In the genomic region with DNA sequence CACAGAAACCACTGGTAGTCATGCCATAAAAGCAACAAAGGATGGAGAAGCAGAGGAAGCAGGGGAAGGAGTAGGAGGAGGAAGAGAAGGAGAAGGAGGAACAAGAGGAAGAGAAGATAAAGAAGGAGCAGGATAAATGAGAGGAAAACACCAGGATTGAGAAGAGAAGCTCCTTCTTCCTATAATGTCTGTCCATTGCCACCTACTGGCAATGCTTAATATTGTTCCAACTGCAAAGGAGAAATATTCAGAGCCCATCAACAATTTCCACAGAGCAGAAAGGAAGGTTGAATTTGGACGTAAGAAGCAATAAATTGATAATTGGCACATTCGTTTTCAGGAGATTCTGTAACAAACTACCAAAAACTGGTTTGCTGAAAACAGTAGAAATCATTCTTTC, we compare ENCODE assay signal across 8 cellular contexts.
DNase-seq lines count a peak whose midpoint lies in the region; ATAC-seq and TF ChIP-seq lines count a peak whose summit lies in the region.

No MANE protein-coding gene starts in this region.

- TF ChIP-seq CTCF in GM12864 (IDR thresholded peaks at IDR 0.05; ENCODE audit: low read depth, low read length, missing control alignments) = peak; percentile 43
- peak; percentile 76 for TF ChIP-seq CTCF in LNCaP clone FGC (IDR thresholded peaks at IDR 0.05; ENCODE audit: control insufficient read depth, extremely low read depth, insufficient read depth)
- TF ChIP-seq CTCF in astrocyte of the spinal cord (IDR thresholded peaks at IDR 0.05; ENCODE audit: low read depth, low read length) = peak; percentile 57
- TF ChIP-seq CTCF in vagina (IDR thresholded peaks at IDR 0.05) = peak in 1 of 3 experiments; percentile 28

- no peaks in the 10 kb centered on the region for H3K79me1 ChIP-seq in mesenchymal stem cell (replicated peaks; ENCODE audit: low read length, poor library complexity, severe bottlenecking)

- H3K9me3 ChIP-seq in mesenchymal stem cell (ENCODE audit: control insufficient read depth, low read length) = no peaks in the 10 kb centered on the region
- H3K9me3 ChIP-seq in vagina = no peaks in the 10 kb centered on the region

- H3K4me1 ChIP-seq in mesenchymal stem cell (ENCODE audit: control insufficient read depth, insufficient read depth, low read depth, low read length) (no peaks in the 10 kb centered on the region), vagina (no peaks in the 10 kb centered on the region)

- no peak overlapping the region for H4K8ac ChIP-seq in mesenchymal stem cell (ENCODE audit: low read length)

- no peak overlapping the region for H3K4me2 ChIP-seq in mesenchymal stem cell (ENCODE audit: low read length, poor library complexity, severe bottlenecking)

- no CpG with 5 or more reads among the region's 2 CpGs for WGBS in mesenchymal stem cell

- in situ Hi-C loops in astrocyte of the spinal cord (cut with HindIII; ENCODE audit: low sequenced_read_pairs) = no loop called here

- H4K91ac ChIP-seq in mesenchymal stem cell (ENCODE audit: low read length) = no peak overlapping the region

- no peak overlapping the region for H2AK5ac ChIP-seq in mesenchymal stem cell (ENCODE audit: low read length, severe bottlenecking)

- TF ChIP-seq POLR2A in vagina (IDR thresholded peaks at IDR 0.05) = no peak

- H2BK120ac ChIP-seq in mesenchymal stem cell (ENCODE audit: low read depth, low read length) = no peak overlapping the region

- DNase-seq in GM12864 (ENCODE audit: low read depth) = no peak
- peak; percentile 39 for DNase-seq in LNCaP clone FGC (ENCODE audit: low read depth)
- DNase-seq in astrocyte of the spinal cord (ENCODE audit: low read depth, low spot score) = peak; percentile 47
- DNase-seq in mesenchymal stem cell = peak; percentile 56
- no peak for DNase-seq in T-helper 1 cell
- no peak for DNase-seq in vagina (ENCODE audit: extremely low spot score in 2 of 2)

- no peak overlapping the region for H3K14ac ChIP-seq in mesenchymal stem cell (ENCODE audit: low read length in 2 of 2)

- H3K9ac ChIP-seq in mesenchymal stem cell (ENCODE audit: low read length) = no peak overlapping the region

- no peak overlapping the region for H3K23ac ChIP-seq in mesenchymal stem cell (ENCODE audit: low read length in 2 of 2)

- H3K4me3 ChIP-seq in GM12864 (ENCODE audit: low read depth, low read length) = no peak overlapping the region
- H3K4me3 ChIP-seq in LNCaP clone FGC (ENCODE audit: low read depth, low read length) = no peak overlapping the region
- H3K4me3 ChIP-seq in astrocyte of the spinal cord (ENCODE audit: low read depth, low read length) = no peak overlapping the region
- no peak overlapping the region for H3K4me3 ChIP-seq in mesenchymal stem cell (ENCODE audit: insufficient read depth in 1 of 2, low read depth in 1 of 2, low read length in 2 of 2)
- no peak overlapping the region for H3K4me3 ChIP-seq in vagina

- H3K18ac ChIP-seq in mesenchymal stem cell (ENCODE audit: low read depth in 1 of 2, low read length in 2 of 2) = peak overlapping the region in 1 of 2 experiments; percentile 46

- no peaks in the 10 kb centered on the region for H3K27me3 ChIP-seq in mesenchymal stem cell (ENCODE audit: control insufficient read depth in 1 of 2, insufficient read depth in 1 of 2, low read length in 2 of 2)
- H3K27me3 ChIP-seq in vagina = no peaks in the 10 kb centered on the region

- no peak overlapping the region for H3K4ac ChIP-seq in mesenchymal stem cell (ENCODE audit: low read depth in 1 of 2, low read length in 2 of 2)

- H3K36me3 ChIP-seq in mesenchymal stem cell (ENCODE audit: control insufficient read depth in 1 of 2, insufficient read depth in 2 of 2, low read depth in 1 of 2, low read length in 2 of 2) (no peaks in the 10 kb centered on the region), vagina (no peaks in the 10 kb centered on the region)

- no peak overlapping the region for H3K27ac ChIP-seq in mesenchymal stem cell (ENCODE audit: low read length, poor library complexity, severe bottlenecking)
- no peak overlapping the region for H3K27ac ChIP-seq in vagina

- no peak overlapping the region for H2BK5ac ChIP-seq in mesenchymal stem cell (ENCODE audit: low read depth, low read length, poor library complexity, severe bottlenecking)

- peak overlapping the region in 1 of 2 experiments; percentile 15 for H2BK12ac ChIP-seq in mesenchymal stem cell (ENCODE audit: low read length in 2 of 2)

- no peak for ATAC-seq in HG02852 (IDR thresholded peaks at IDR 0.05; ENCODE audit: unreplicated experiment)
- no peak for ATAC-seq in GM18520 (IDR thresholded peaks at IDR 0.05; ENCODE audit: unreplicated experiment)

- H2BK15ac ChIP-seq in mesenchymal stem cell (ENCODE audit: low read depth, poor library complexity, severe bottlenecking) = no peak overlapping the region

- H2AFZ ChIP-seq in mesenchymal stem cell (ENCODE audit: low read depth, low read length) = no peak overlapping the region

- intact Hi-C loops in vagina (cut with DNase I) = loop anchor here (5.0 kb wide), 1 partner anchor 1682 kb away; no protein-coding TSS in a partner anchor

Comparison
In these comparisons a context has a peak if more than half of its experiments do, and no peak if none do; other contexts are left out.
1. DNase-seq: peak in LNCaP clone FGC (single experiment), astrocyte of the spinal cord (single experiment) and mesenchymal stem cell (single experiment); none in GM12864 (single experiment), T-helper 1 cell (0 of 5) and vagina (0 of 2).